5 cellular contexts compared by ENCODE assay signal in genomic region chr7:154123397-154123796, GRCh38.
DNase-seq lines count a peak whose midpoint lies in the region; ATAC-seq, FAIRE-seq and TF ChIP-seq lines count a peak whose summit lies in the region.
"Not testable (repeated sequence)": the region's sequence is repeated elsewhere in the genome, so short reads cannot be mapped to it uniquely, and the experiment has no call there.

No MANE protein-coding gene starts in this region.

- not testable (repeated sequence) for H3K9me3 ChIP-seq in lower lobe of right lung, pancreas, upper lobe of left lung

- ATAC-seq in left colon (peak; percentile 52), lower lobe of right lung (peak; percentile 71 to 74), pancreas (peak; percentile 46 to 82 (median 60)), upper lobe of left lung (ENCODE audit: low FRiP score in 2 of 2) (peak; percentile 14 to 64)

- not testable (repeated sequence) for H3K27me3 ChIP-seq in lower lobe of right lung (ENCODE audit: low read depth); pancreas; upper lobe of left lung

- not testable (repeated sequence) for H3K27ac ChIP-seq in lower lobe of right lung, pancreas, upper lobe of left lung

- TF ChIP-seq POLR2A in upper lobe of left lung (IDR thresholded peaks at IDR 0.05): not testable (repeated sequence)

- intact Hi-C loops in left colon (cut with DNase I, micrococcal nuclease); lower lobe of right lung (cut with DNase I); pancreas (cut with DNase I): not testable (repeated sequence)

- H3K4me1 ChIP-seq in lower lobe of right lung, pancreas, upper lobe of left lung: not testable (repeated sequence)

- not testable (repeated sequence) for H3K36me3 ChIP-seq in lower lobe of right lung, pancreas, upper lobe of left lung

- peak; percentile 9 for DNase-seq in NCI-H146 (lab: John Stamatoyannopoulos, UW)
- DNase-seq in left colon, lower lobe of right lung, pancreas, upper lobe of left lung: not testable (repeated sequence)

- TF ChIP-seq CTCF in lower lobe of right lung (IDR thresholded peaks at IDR 0.05); pancreas (IDR thresholded peaks at IDR 0.05); upper lobe of left lung (IDR thresholded peaks at IDR 0.05): not testable (repeated sequence)

- WGBS in pancreas, 2 donors: 26 to 31% methylated on average over 7 of the region's 7 CpGs
- WGBS in upper lobe of left lung, 2 donors: 88% methylated on average over 6 of the region's 7 CpGs; no CpG with 5 or more reads in 1 of the 2 donors

- not testable (repeated sequence) for FAIRE-seq in pancreas (lab: Jason Lieb, UNC)

- TF ChIP-seq EP300 in upper lobe of left lung (IDR thresholded peaks at IDR 0.05): not testable (repeated sequence)

- H3K4me3 ChIP-seq in lower lobe of right lung, pancreas, upper lobe of left lung: not testable (repeated sequence)
